1 cellular context compared by ENCODE assay signal in the genomic region with DNA sequence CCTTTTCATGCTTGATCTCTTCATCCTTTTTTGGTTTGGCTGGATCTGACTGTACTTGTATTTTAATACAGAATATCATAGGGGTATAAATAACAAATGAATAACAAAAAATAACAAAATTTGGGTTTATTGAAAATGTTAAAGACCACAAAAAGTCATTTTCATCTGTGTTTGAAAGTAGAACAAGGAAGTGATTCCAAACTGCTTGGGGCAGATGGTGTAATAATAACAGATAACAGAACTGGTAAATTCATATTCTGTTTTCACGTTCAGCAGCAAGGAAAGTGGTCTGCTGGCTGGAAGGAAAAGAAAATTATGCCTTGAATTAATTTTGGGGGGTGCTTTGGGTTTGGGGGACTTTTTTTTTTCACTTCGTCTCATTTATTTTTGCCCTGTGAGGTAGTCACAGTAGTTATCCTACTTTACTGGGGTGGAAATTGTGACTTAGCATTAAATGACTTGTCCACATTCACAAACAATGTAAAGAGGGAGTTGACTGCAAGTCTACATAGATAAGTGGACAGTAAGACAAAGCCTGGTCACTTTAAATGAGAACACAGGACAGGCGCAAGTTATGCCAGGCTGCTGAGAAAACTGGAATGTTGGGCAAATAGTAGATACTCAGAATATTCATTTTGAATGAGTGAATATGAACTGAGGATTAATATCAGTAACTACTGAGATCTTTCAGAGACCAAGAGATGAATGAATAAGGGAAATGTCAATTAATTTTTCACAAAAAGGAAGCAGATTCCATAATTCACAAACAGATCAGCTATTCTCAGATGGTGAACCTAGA.
TF ChIP-seq lines count a peak whose summit lies in the region.

No MANE protein-coding gene starts in this region.

TF ChIP-seq in K562, 482 proteins besides CTCF, POLR2A, EP300 and RAD21 (continued from another document):
- TF ChIP-seq THRA (IDR thresholded peaks at IDR 0.05) (no peak), SMAD4 (CRISPR knock-in tag; conservative IDR thresholded peaks at IDR 0.05) (0 out of 2 replicates have a peak, but pooled peaks have one; percentile 14), DIDO1 (tag; IDR thresholded peaks at IDR 0.05; ENCODE audit: low read depth) (no peak)
TF ChIP-seq in K562: peak in this region for 6.
